Comparison of ENCODE assay signal across 8 cellular contexts in the genomic region with DNA sequence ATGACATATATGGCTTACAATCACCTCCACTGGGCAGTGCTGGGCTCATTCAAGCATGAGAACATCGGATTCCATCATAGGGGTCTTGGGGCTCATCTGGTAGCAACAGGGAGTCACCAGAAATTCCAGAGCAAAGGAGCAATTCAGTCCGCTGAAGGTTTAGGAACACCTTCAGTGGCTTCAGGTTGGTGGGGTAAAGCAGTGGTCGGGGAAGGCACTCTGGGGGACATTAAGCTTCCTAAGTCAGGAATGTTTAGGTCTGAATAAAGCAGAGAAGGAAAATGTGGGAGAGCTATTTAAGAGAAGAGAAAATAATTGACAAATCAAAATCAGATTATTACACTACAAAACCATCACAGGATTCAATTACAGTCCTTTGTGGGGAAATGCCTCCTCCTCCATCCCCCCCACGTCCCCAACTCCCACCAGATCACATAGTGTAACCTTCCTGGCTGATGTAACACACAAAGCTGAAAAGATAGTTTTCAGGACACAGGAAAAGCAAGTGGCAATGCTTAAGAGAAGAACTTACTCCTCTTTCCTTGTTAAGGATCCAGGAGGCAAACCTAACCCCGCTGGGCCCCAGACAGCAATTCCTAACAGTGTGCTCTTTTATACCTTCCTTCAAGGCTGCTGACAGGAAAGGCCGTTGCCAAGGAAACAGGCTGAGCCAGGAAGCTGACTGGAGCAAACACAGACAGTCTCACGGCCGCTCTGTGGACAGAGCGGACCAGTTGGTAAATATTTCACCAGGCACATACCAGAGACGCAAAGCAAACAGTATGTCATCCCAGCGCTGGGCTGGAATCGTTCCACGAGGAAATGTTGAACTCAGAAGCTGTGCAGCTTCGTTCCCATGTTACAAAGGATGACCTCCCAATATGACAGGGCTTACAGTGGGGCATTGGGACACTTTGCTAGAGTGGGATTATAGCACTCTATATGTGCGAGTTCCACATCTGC. TPM values are rescaled to one million over a fixed set of nuclear protein-coding genes. Genes with fewer than 3 reads are reported as not detected.
DNase-seq lines count a peak whose midpoint lies in the region; ATAC-seq and TF ChIP-seq lines count a peak whose summit lies in the region.

No MANE protein-coding gene starts in this region.

- peaks cover 13% of the 10 kb centered on the region for H3K4me1 ChIP-seq in prostate gland (replicated peaks)

- no peaks in the 10 kb centered on the region for H3K4me1 Mint-ChIP-seq in T-helper 17 cell

- TF ChIP-seq CTCF in LNCaP clone FGC (IDR thresholded peaks at IDR 0.05; ENCODE audit: control insufficient read depth, extremely low read depth, insufficient read depth) (no peak), prostate gland (IDR thresholded peaks at IDR 0.05) (peak in 1 of 4 experiments; percentile 19)

- H3K9me3 ChIP-seq in prostate gland, result no peaks in the 10 kb centered on the region
- no peaks in the 10 kb centered on the region for H3K9me3 ChIP-seq in T-helper 17 cell (ENCODE audit: control insufficient read depth, low read length, poor library complexity, severe bottlenecking)

- H3K4me3 ChIP-seq in LNCaP clone FGC (ENCODE audit: low read depth, low read length), result no peak overlapping the region
- H3K4me3 ChIP-seq in prostate gland, result no peak overlapping the region

- no peaks in the 10 kb centered on the region for H3K36me3 Mint-ChIP-seq in T-helper 17 cell (ENCODE audit: low read depth)

- intact Hi-C loops in cardiac septum (cut with DNase I), result loop anchor here (1.0 to 5.0 kb wide), 3 partner anchors 37 to 118 kb away; no protein-coding TSS in a partner anchor
- intact Hi-C loops in prostate gland (cut with DNase I), result loop anchor here (5.0 kb wide), 1 partner anchor 163 kb away; no protein-coding TSS in a partner anchor

- no peak for ATAC-seq in T-helper 17 cell

- WGBS in adipose tissue, 3 donors, result 18 to 32% (median 28%) methylated on average over 15 of the region's 15 CpGs
- WGBS in prostate gland, result 19% methylated on average over 15 of the region's 15 CpGs

- H3K27ac ChIP-seq in adipose tissue (ENCODE audit: low read depth, low read length), result peak overlapping the region; percentile 77
- H3K27ac ChIP-seq in prostate gland, result peak overlapping the region; percentile 73 to 74

- H3K27me3 ChIP-seq in prostate gland (replicated peaks; ENCODE audit: insufficient read depth), result no peaks in the 10 kb centered on the region

- no peak overlapping the region for H3K4me3 Mint-ChIP-seq in T-helper 17 cell

- no peaks in the 10 kb centered on the region for H3K36me3 ChIP-seq in prostate gland

- TF ChIP-seq POLR2A in prostate gland (IDR thresholded peaks at IDR 0.05), result peak; percentile 32

- H3K27me3 Mint-ChIP-seq in T-helper 17 cell, result peaks cover 30% of the 10 kb centered on the region

- DNase-seq in GM03348 (ENCODE audit: low spot score), result peak; percentile 89
- peak; percentile 99 for DNase-seq in LNCaP clone FGC (ENCODE audit: low read depth)
- DNase-seq in cardiac septum (ENCODE audit: low spot score), result peak; percentile 84
- DNase-seq in prostate gland (ENCODE audit: low spot score), result peak; percentile 97
- DNase-seq in stimulated activated CD8-positive, alpha-beta memory T cell treated with anti-CD3 and anti-CD28 coated beads, Interleukin-4, amount 100 ng/mL, for 48 hours, result no peak
- DNase-seq in T-helper 17 cell, result no peak
- no peak for DNase-seq in NCI-H1694 (lab: John Stamatoyannopoulos, UW)

- H3K27ac Mint-ChIP-seq in T-helper 17 cell, result no peak overlapping the region

RNA-seq across cellular contexts. Expression of gene LMCD1, which starts 57.5 kb away (rescaled TPM):
- 100 to 1,000 TPM in 1 of 3 donors, 10 to 100 TPM in 2; 28.7 to 217 (median 79.1) TPM for polyA plus RNA-seq in adipose tissue
- total RNA-seq in cardiac septum, result 57.6 TPM
- total RNA-seq in prostate gland, result 100 to 1,000 TPM in 1 of 2 donors, 10 to 100 TPM in 1; 73.0 to 144 TPM
- under 1 TPM; 0.85 to 0.89 TPM for total RNA-seq in T-helper 17 cell

Comparison
In these comparisons a context has a peak if more than half of its experiments do, and no peak if none do; other contexts are left out.
1. DNase-seq: peak in GM03348 (single experiment), LNCaP clone FGC (single experiment), cardiac septum (single experiment) and prostate gland (single experiment); none in stimulated activated CD8-positive, alpha-beta memory T cell treated with anti-CD3 and anti-CD28 coated beads, Interleukin-4, amount 100 ng/mL, for 48 hours (single experiment), T-helper 17 cell (0 of 3) and NCI-H1694 (single experiment).
2. RNA of gene LMCD1, which starts 57.5 kb away (total RNA-seq): 73.0 to 144 TPM in prostate gland and 57.6 TPM in cardiac septum (single experiment); 0.85 to 0.89 TPM in T-helper 17 cell; every median in the first group is over 10 times any median in the second.